In genomic region chr9:20238921-20239320, GRCh38 we compare ENCODE assay signal across 29 cellular contexts.
"Had no signal": no experiment of that assay in that cellular context is flagged by ENCODE, and none has a peak within 500 bp of the region (broad histone marks: within the 10 kb centered on the region; RNA-seq: fewer than 3 reads in every experiment).

No MANE protein-coding gene starts in this region.

- H3K27ac ChIP-seq: coronary artery, dorsolateral prefrontal cortex, heart right ventricle, left lung, lower lobe of right lung, neutrophil, ovary, stomach, tibial nerve had no signal

- H3K4me1 ChIP-seq: lower lobe of right lung, stomach had no signal

- H3K9me3 Mint-ChIP-seq: activated naive CD4-positive, alpha-beta T cell treated with anti-CD3 and anti-CD28 coated beads, Interleukin-2, amount 50 U/mL, for 24 hours had no signal

- H3K4me3 Mint-ChIP-seq: activated B cell treated with CpG ODN at 0.5 μM for 24 hours; activated CD8-positive, alpha-beta T cell treated with anti-CD3 and anti-CD28 coated beads for 36 hours; activated naive CD4-positive, alpha-beta T cell treated with anti-CD3 and anti-CD28 coated beads, Interleukin-2, amount 50 U/mL, for 24 hours; activated naive CD8-positive, alpha-beta T cell treated with anti-CD3 and anti-CD28 coated beads, Interleukin-2, amount 50 U/mL, for 24 hours; activated T-cell treated with anti-CD3 and anti-CD28 coated beads, Interleukin-2, amount 50 U/mL, for 4 hours; naive B cell; nephron progenitor cell; stimulated activated naive B cell treated with anti-CD40 and anti-IgM and Interleukin-4, amounts not matched to agents 10 μg/mL and 1 μg/mL and 100 μg/mL, for 72 hours; T-helper 2 cell treated with Interferon-gamma antibody and Interleukin-4, amounts not matched to agents 5 μg/mL and 100 μg/mL, for 36 hours had no signal

- H3K27me3 Mint-ChIP-seq: activated naive CD4-positive, alpha-beta T cell treated with anti-CD3 and anti-CD28 coated beads, Interleukin-2, amount 50 U/mL, for 24 hours had no signal

- ATAC-seq: activated CD8-positive, alpha-beta T cell treated with anti-CD3 and anti-CD28 coated beads for 36 hours; activated naive CD8-positive, alpha-beta T cell treated with anti-CD3 and anti-CD28 coated beads, Interleukin-2, amount 50 U/mL, for 24 hours; activated T-cell treated with anti-CD3 and anti-CD28 coated beads, Interleukin-2, amount 50 U/mL, for 4 hours; heart right ventricle; left lung; lower lobe of right lung; sciatic nerve; stimulated activated naive B cell treated with anti-CD40 and anti-IgM and Interleukin-4, amounts not matched to agents 10 μg/mL and 1 μg/mL and 100 μg/mL, for 72 hours had no signal

- H3K27me3 ChIP-seq: heart right ventricle, left lung, neutrophil, ovary, stomach, tibial nerve had no signal

- H3K4me3 ChIP-seq: coronary artery, dorsolateral prefrontal cortex, heart right ventricle, left lung, lower lobe of right lung, ovary, stomach, tibial nerve had no signal

- DNase-seq: activated B cell treated with CpG ODN at 0.5 μM for 24 hours; activated CD4-positive, alpha-beta T cell treated with anti-CD3 and anti-CD28 coated beads, Interleukin-2, amount 50 U/mL, for 1 hour; activated CD8-positive, alpha-beta T cell treated with anti-CD3 and anti-CD28 coated beads for 36 hours; activated naive CD8-positive, alpha-beta T cell treated with anti-CD3 and anti-CD28 coated beads, Interleukin-2, amount 50 U/mL, for 24 hours; activated T-cell treated with anti-CD3 and anti-CD28 coated beads, Interleukin-2, amount 50 U/mL, for 4 hours; dorsolateral prefrontal cortex; effector memory CD4-positive, alpha-beta T cell; erythroblast; foreskin melanocyte; heart right ventricle; left lung; lower lobe of right lung; naive B cell; nephron progenitor cell; ovary; retina; stimulated activated CD4-positive, alpha-beta T cell treated with anti-CD3 and anti-CD28 coated beads, Interleukin-15, amount 100 ng/mL, for 24 hours; stimulated activated CD4-positive, alpha-beta T cell treated with anti-CD3 and anti-CD28 coated beads, Interleukin-2, amount 100 ng/mL, for 24 hours; stimulated activated naive B cell treated with anti-CD40 and anti-IgM and Interleukin-4, amounts not matched to agents 10 μg/mL and 1 μg/mL and 100 μg/mL, for 72 hours; stomach; T-helper 1 cell had no signal

- H3K27ac Mint-ChIP-seq: activated B cell treated with CpG ODN at 0.5 μM for 24 hours; activated CD8-positive, alpha-beta T cell treated with anti-CD3 and anti-CD28 coated beads for 36 hours; activated naive CD4-positive, alpha-beta T cell treated with anti-CD3 and anti-CD28 coated beads, Interleukin-2, amount 50 U/mL, for 24 hours; activated naive CD8-positive, alpha-beta T cell treated with anti-CD3 and anti-CD28 coated beads, Interleukin-2, amount 50 U/mL, for 24 hours; activated T-helper 2 cell treated with anti-CD3 and anti-CD28 coated beads, Interferon-gamma antibody, Interleukin-2, Interleukin-4, amounts not matched to agents 10 μg/mL and 5 μg/mL and 100 μg/mL, durations not matched to agents 14 hours and 24 hours and 36 hours; naive B cell; progenitor cell of endocrine pancreas; stimulated activated naive B cell treated with anti-CD40 and anti-IgM and Interleukin-4, amounts not matched to agents 10 μg/mL and 1 μg/mL and 100 μg/mL, for 72 hours; T-helper 2 cell treated with Interferon-gamma antibody and Interleukin-4, amounts not matched to agents 5 μg/mL and 100 μg/mL, for 36 hours had no signal

- H3K9me3 ChIP-seq: lower lobe of right lung, neutrophil, ovary had no signal

- H3K36me3 Mint-ChIP-seq: naive B cell had no signal

- H3K36me3 ChIP-seq: heart right ventricle, left lung, lower lobe of right lung, neutrophil, ovary, stomach, tibial nerve had no signal
